ENCODE assay signal across 18 cellular contexts in genomic region chr16:85724126-85724879, GRCh38. TPM values are rescaled to one million over a fixed set of nuclear protein-coding genes. Genes with fewer than 3 reads are reported as not detected.
"Had no signal": no experiment of that assay in that cellular context is flagged by ENCODE, and none has a peak within 500 bp of the region (broad histone marks: within the 10 kb centered on the region; RNA-seq: fewer than 3 reads in every experiment).

No MANE protein-coding gene starts in this region.

- DNase-seq: activated CD4-positive, alpha-beta T cell treated with anti-CD3 and anti-CD28 coated beads, Interleukin-2, amount 10 ng/mL, durations not matched to agents 7 days and 5 days; activated CD8-positive, alpha-beta T cell treated with anti-CD3 and anti-CD28 coated beads, Interleukin-2, amount 10 ng/mL, durations not matched to agents 7 days and 5 days; activated naive CD4-positive, alpha-beta T cell treated with anti-CD3 and anti-CD28 coated beads for 36 hours; activated T-cell treated with anti-CD3 and anti-CD28 coated beads, Interleukin-2, amount 50 U/mL, for 4 hours; aorta; cortex of kidney; erythroblast; foreskin melanocyte; left ventricle myocardium inferior; mammary epithelial cell; midbrain; ovary; sigmoid colon; stimulated activated naive CD4-positive, alpha-beta T cell; T1000; tibial artery had no signal

- H3K4me3 Mint-ChIP-seq: activated CD4-positive, alpha-beta T cell treated with anti-CD3 and anti-CD28 coated beads, Interleukin-2, amount 10 ng/mL, durations not matched to agents 7 days and 5 days; activated CD8-positive, alpha-beta T cell treated with anti-CD3 and anti-CD28 coated beads, Interleukin-2, amount 10 ng/mL, durations not matched to agents 7 days and 5 days; activated naive CD4-positive, alpha-beta T cell treated with anti-CD3 and anti-CD28 coated beads for 36 hours; activated T-cell treated with anti-CD3 and anti-CD28 coated beads, Interleukin-2, amount 50 U/mL, for 4 hours; neural crest cell had no signal

- ATAC-seq: activated CD4-positive, CD25-positive, alpha-beta regulatory T cell treated with anti-CD3 and anti-CD28 coated beads, Interleukin-2, amount 50 U/mL, for 24 hours; activated CD8-positive, alpha-beta T cell treated with anti-CD3 and anti-CD28 coated beads, Interleukin-2, amount 10 ng/mL, durations not matched to agents 7 days and 5 days; activated T-cell treated with anti-CD3 and anti-CD28 coated beads, Interleukin-2, amount 50 U/mL, for 4 hours had no signal

- H3K4me1 Mint-ChIP-seq: activated CD4-positive, alpha-beta T cell treated with anti-CD3 and anti-CD28 coated beads, Interleukin-2, amount 10 ng/mL, durations not matched to agents 7 days and 5 days had no signal

- H3K27me3 Mint-ChIP-seq: activated CD4-positive, alpha-beta T cell treated with anti-CD3 and anti-CD28 coated beads, Interleukin-2, amount 10 ng/mL, durations not matched to agents 7 days and 5 days had no signal

- H3K27ac Mint-ChIP-seq: activated CD4-positive, alpha-beta T cell treated with anti-CD3 and anti-CD28 coated beads, Interleukin-2, amount 10 ng/mL, durations not matched to agents 7 days and 5 days; activated CD8-positive, alpha-beta T cell treated with anti-CD3 and anti-CD28 coated beads, Interleukin-2, amount 10 ng/mL, durations not matched to agents 7 days and 5 days; activated naive CD4-positive, alpha-beta T cell treated with anti-CD3 and anti-CD28 coated beads for 36 hours had no signal

- H3K9me3 Mint-ChIP-seq: activated CD4-positive, alpha-beta T cell treated with anti-CD3 and anti-CD28 coated beads, Interleukin-2, amount 10 ng/mL, durations not matched to agents 7 days and 5 days; activated naive CD4-positive, alpha-beta T cell treated with anti-CD3 and anti-CD28 coated beads for 36 hours; activated T-cell treated with anti-CD3 and anti-CD28 coated beads, Interleukin-2, amount 50 U/mL, for 4 hours; neural crest cell had no signal

RNA-seq across cellular contexts. Expression of gene C16orf74, which starts 26.6 kb away (rescaled TPM):
- polyA plus RNA-seq: aorta had no signal
